Comparison of ENCODE assay signal across 9 cellular contexts in the genomic region with DNA sequence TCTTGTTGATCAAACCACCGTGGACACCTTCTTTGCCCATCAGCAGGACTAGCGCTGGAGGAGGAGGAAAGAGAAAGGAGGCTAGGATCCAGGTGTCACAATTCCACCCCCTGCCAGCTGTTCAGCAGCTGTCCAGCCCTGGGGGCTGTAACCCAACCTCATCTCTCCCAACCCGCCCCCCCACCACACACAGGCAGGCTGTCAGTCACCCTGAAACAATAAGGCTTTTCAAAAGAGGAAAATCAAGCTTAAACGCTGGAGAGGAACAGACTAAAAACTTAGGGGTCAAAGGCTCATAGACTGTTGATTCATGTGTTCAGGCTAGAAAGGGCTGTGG. TPM values are rescaled to one million over a fixed set of nuclear protein-coding genes. Genes with fewer than 3 reads are reported as not detected.
DNase-seq lines count a peak whose midpoint lies in the region; FAIRE-seq and TF ChIP-seq lines count a peak whose summit lies in the region.
"Had no signal": no experiment of that assay in that cellular context is flagged by ENCODE, and none has a peak within 500 bp of the region (broad histone marks: within the 10 kb centered on the region; RNA-seq: fewer than 3 reads in every experiment).

No MANE protein-coding gene starts in this region.

- DNase-seq in GM18507 (ENCODE audit: extremely low spot score, insufficient read length, low read depth) (no peak), SJSA1 (ENCODE audit: low read depth in 1 of 2, low spot score in 2 of 2) (no peak), fibroblast of mammary gland (ENCODE audit: low read depth) (no peak), NCI-H446 (lab: John Stamatoyannopoulos, UW) (no peak), G401 (ENCODE audit: low spot score) (no peak), CD1c-positive myeloid dendritic cell (ENCODE audit: extremely low spot score) (no peak), NOMO-1 treated with DMSO at 0.1 percent for 48 hours (lab: John Stamatoyannopoulos, UW; ENCODE audit: unreplicated experiment) (no peak)

- H3K4me1 ChIP-seq in SJSA1 (replicated peaks) (peaks cover 55% of the 10 kb centered on the region), skeletal muscle tissue (ENCODE audit: control insufficient read depth in 3 of 3, insufficient read depth in 3 of 3, low read length in 3 of 3) (peaks cover 42 to 66% (median 50%) of the 10 kb centered on the region in 3 donors)

- in situ Hi-C loops in G401 (cut with HindIII; ENCODE audit: low sequenced_read_pairs): no loop called here

- no peak overlapping the region for H3K27ac ChIP-seq in SJSA1
- peak overlapping the region; percentile 98 for H3K27ac ChIP-seq in skeletal muscle tissue (ENCODE audit: low read depth, low read length)

- H3K4me3 ChIP-seq in SJSA1: peak overlapping the region; percentile 92
- H3K4me3 ChIP-seq in fibroblast of mammary gland (ENCODE audit: control insufficient read depth, low read depth, low read length): peak overlapping the region; percentile 90
- H3K4me3 ChIP-seq in skeletal muscle tissue (ENCODE audit: low read length in 3 of 3): peak overlapping the region; percentile 58 to 95 (median 68)

- peak overlapping the region in 2 of 3 donors; percentile 51 to 65 for H3K9ac ChIP-seq in skeletal muscle tissue (ENCODE audit: low read depth in 1 of 3, low read length in 3 of 3)

- H3K27me3 ChIP-seq in SJSA1 (replicated peaks): no peaks in the 10 kb centered on the region
- H3K27me3 ChIP-seq in skeletal muscle tissue (ENCODE audit: control insufficient read depth in 3 of 3, insufficient read depth in 3 of 3, low read length in 3 of 3): no peaks in the 10 kb centered on the region

- FAIRE-seq in GM18507 (lab: Jason Lieb, UNC): peak; percentile 36

- TF ChIP-seq CTCF in fibroblast of mammary gland (conservative IDR thresholded peaks at IDR 0.05; ENCODE audit: control insufficient read depth, insufficient read depth, low read depth, low read length): no peak

- peaks cover 72% of the 10 kb centered on the region for H3K36me3 ChIP-seq in SJSA1
- H3K36me3 ChIP-seq in skeletal muscle tissue (ENCODE audit: control insufficient read depth in 3 of 3, insufficient read depth in 3 of 3, low read length in 3 of 3): peaks cover 38 to 42% (median 41%) of the 10 kb centered on the region in 3 donors

- H3K9me3 ChIP-seq in SJSA1 (replicated peaks): no peaks in the 10 kb centered on the region
- H3K9me3 ChIP-seq in skeletal muscle tissue (ENCODE audit: control insufficient read depth in 3 of 3, low read length in 3 of 3): no peaks in the 10 kb centered on the region

RNA-seq across cellular contexts. Expression of gene PFN1, which starts 2.4 kb away (rescaled TPM):
- 1,207 and 1,337 TPM in 2 replicates for total RNA-seq in SJSA1 (2014; rRNA removed; shearing (Covaris generic))
- 137 TPM for total RNA-seq in skeletal muscle tissue
- total RNA-seq in G401 (2014; rRNA removed; shearing (Covaris generic)): 563 and 707 TPM in 2 replicates

RNA-seq across cellular contexts. Expression of gene ENO3, which starts 5.0 kb away (rescaled TPM):
- total RNA-seq in SJSA1 (2014; rRNA removed; shearing (Covaris generic)): 5.2 and 6.6 TPM in 2 replicates
- 2,880 TPM for total RNA-seq in skeletal muscle tissue
- 52.8 and 75.4 TPM in 2 replicates for total RNA-seq in G401 (2014; rRNA removed; shearing (Covaris generic))

RNA-seq across cellular contexts. Expression of gene RNF167, which starts 5.8 kb away (rescaled TPM):
- total RNA-seq in SJSA1 (2014; rRNA removed; shearing (Covaris generic)): 4.2 and 13.0 TPM in 2 replicates
- 12.0 TPM for total RNA-seq in skeletal muscle tissue
- total RNA-seq in G401 (2014; rRNA removed; shearing (Covaris generic)): 86.0 and 97.4 TPM in 2 replicates

RNA-seq across cellular contexts. Expression of gene SLC25A11, which starts 6.1 kb away (rescaled TPM):
- 67.6 and 68.4 TPM in 2 replicates for total RNA-seq in SJSA1 (2014; rRNA removed; shearing (Covaris generic))
- total RNA-seq in skeletal muscle tissue: 59.5 TPM
- total RNA-seq in G401 (2014; rRNA removed; shearing (Covaris generic)): 111 and 132 TPM in 2 replicates

RNA-seq across cellular contexts. Expression of gene GP1BA, which starts 13.8 kb away (rescaled TPM):
- not detected in 2 replicates for total RNA-seq in SJSA1 (2014; rRNA removed; shearing (Covaris generic))
- total RNA-seq in skeletal muscle tissue: under 0.01 TPM
- not detected in 2 replicates for total RNA-seq in G401 (2014; rRNA removed; shearing (Covaris generic))
- total RNA-seq: occipital lobe had no signal

Comparison
In these comparisons a context has a peak if more than half of its experiments do, and no peak if none do; other contexts are left out.
1. RNA of gene ENO3, which starts 5.0 kb away (total RNA-seq): 2,880 TPM in skeletal muscle tissue (single experiment); 52.8 to 75.4 TPM in G401 and 5.2 to 6.6 TPM in SJSA1; every median in the first group is over 10 times any median in the second.
2. Peak in every context shown above with its lines, with median percentiles within 50 percentile points of each other: H3K4me3 ChIP-seq.